9 cellular contexts compared by ENCODE assay signal in the genomic region with DNA sequence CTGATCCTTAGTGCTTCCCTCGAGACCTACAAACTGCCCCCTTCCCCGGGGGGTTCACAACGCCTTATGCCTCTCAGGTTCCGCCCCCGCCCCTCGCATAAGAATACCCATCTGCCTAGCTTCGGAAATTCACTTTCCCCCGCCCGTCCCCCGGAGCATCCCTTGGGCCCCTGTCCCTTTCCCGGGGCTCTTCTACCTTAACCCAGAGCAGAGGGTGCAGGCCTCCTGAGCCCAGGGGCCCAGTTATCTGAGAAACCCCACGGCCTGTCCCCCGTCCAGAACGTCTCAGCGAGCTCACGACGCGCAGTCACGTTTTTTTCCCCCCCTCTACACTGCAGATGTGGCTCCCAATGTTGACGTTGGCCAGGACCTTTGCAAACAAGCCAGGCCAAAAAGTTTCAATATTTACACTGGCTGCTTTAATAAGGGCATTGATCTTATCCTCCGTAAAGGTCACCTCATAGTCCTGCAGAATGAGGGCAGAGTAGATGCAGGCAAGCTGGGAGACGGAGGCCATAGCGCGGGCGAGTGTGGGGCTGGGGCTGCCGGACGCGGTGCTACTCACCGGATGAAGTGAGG. TPM values are rescaled to one million over a fixed set of nuclear protein-coding genes. Genes with fewer than 3 reads are reported as not detected.
DNase-seq lines count a peak whose midpoint lies in the region; ATAC-seq lines count a peak whose summit lies in the region.
"Had no signal": no experiment of that assay in that cellular context is flagged by ENCODE, and none has a peak within 500 bp of the region (broad histone marks: within the 10 kb centered on the region; RNA-seq: fewer than 3 reads in every experiment).

No MANE protein-coding gene starts in this region.

- intact Hi-C loops in Right ventricle myocardium inferior (cut with DNase I) (loop anchor here (1.0 to 2.0 kb wide), 2 partner anchors 44 to 145 kb away; a partner anchor contains a TSS), cardiac septum (cut with DNase I) (loop anchor here (1.0 to 5.0 kb wide), 3 partner anchors 44 to 172 kb away; a partner anchor contains a TSS)

- DNase-seq in Right ventricle myocardium inferior (ENCODE audit: missing footprints) = peak; percentile 79
- DNase-seq in cardiac septum (ENCODE audit: low spot score) = no peak
- DNase-seq in NCI-H69 (lab: John Stamatoyannopoulos, UW) = peak; percentile 74
- DNase-seq in caudate nucleus (lab: John Stamatoyannopoulos, UW) = peak in 14 of 61 donors; percentile 12 to 54 (median 29)
- DNase-seq in left kidney (ENCODE audit: low read depth, low spot score) = peak; percentile 49
- peak; percentile 3 for DNase-seq in stimulated activated CD8-positive, alpha-beta memory T cell treated with anti-CD3 and anti-CD28 coated beads, Interleukin-4, amount 100 ng/mL, for 24 hours (ENCODE audit: low read depth)
- no peak for DNase-seq in NCI-H1048 (lab: John Stamatoyannopoulos, UW)

- ATAC-seq in Right ventricle myocardium inferior (peak; percentile 19), HG02678 (IDR thresholded peaks at IDR 0.05; ENCODE audit: unreplicated experiment) (peak; percentile 15)

- H3K27ac ChIP-seq in caudate nucleus (ENCODE audit: low read depth, low read length) = peak overlapping the region; percentile 98

RNA-seq across cellular contexts. Expression of a gene that starts 1.4 kb away (rescaled TPM):
- 96.9 TPM for total RNA-seq in Right ventricle myocardium inferior
- 97.6 TPM for total RNA-seq in cardiac septum

RNA-seq across cellular contexts. Expression of a gene that starts 42.0 kb away (rescaled TPM):
- total RNA-seq in Right ventricle myocardium inferior (4.1 TPM), cardiac septum (4.0 TPM)

RNA-seq across cellular contexts. Expression of a gene that starts 44.5 kb away (rescaled TPM):
- 7.9 TPM for total RNA-seq in Right ventricle myocardium inferior
- 6.1 TPM for total RNA-seq in cardiac septum

RNA-seq across cellular contexts. Expression of a gene that starts 58.8 kb away (rescaled TPM):
- total RNA-seq in Right ventricle myocardium inferior = not detected
- total RNA-seq in cardiac septum = not detected
- total RNA-seq: pulmonary artery endothelial cell had no signal

Comparison
In these comparisons a context has a peak if more than half of its experiments do, and no peak if none do; other contexts are left out.
1. DNase-seq: peak in Right ventricle myocardium inferior (single experiment), NCI-H69 (single experiment), left kidney (single experiment) and stimulated activated CD8-positive, alpha-beta memory T cell treated with anti-CD3 and anti-CD28 coated beads, Interleukin-4, amount 100 ng/mL, for 24 hours (single experiment); none in cardiac septum (single experiment) and NCI-H1048 (single experiment).